Comparison of ENCODE assay signal across 10 cellular contexts in the genomic region with DNA sequence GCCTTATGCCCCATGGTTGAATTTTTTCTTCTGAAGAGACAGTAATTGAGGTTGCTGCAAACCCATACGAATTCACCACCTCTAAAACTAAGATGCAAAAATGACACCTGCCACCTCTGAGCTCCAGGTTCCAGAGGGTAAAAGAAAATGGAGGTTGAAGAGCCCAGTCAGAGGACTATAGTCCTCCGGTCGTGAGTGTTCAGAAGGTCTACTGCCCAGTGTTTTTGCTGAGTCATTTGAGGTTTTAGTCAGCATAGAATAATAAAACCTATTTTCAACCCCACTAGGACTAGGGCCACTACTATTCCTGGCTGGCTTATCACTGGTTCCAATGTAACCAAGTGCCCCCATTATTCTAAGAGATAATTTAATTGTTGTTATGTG. TPM values are rescaled to one million over a fixed set of nuclear protein-coding genes. Genes with fewer than 3 reads are reported as not detected.
A peak's percentile ranks its signal among the peaks of the same experiment; 100 is the strongest.
DNase-seq lines count a peak whose midpoint lies in the region; ATAC-seq and TF ChIP-seq lines count a peak whose summit lies in the region.
"Had no signal": no experiment of that assay in that cellular context is flagged by ENCODE, and none has a peak within 500 bp of the region (broad histone marks: within the 10 kb centered on the region; RNA-seq: fewer than 3 reads in every experiment).

No MANE protein-coding gene starts in this region.

- no peaks in the 10 kb centered on the region for H3K4me1 ChIP-seq in smooth muscle cell (ENCODE audit: low read depth)

- no peak overlapping the region for H3K4me3 Mint-ChIP-seq in T-helper 17 cell

- 36% methylated on average over 3 of the region's 3 CpGs for WGBS in smooth muscle cell (ENCODE audit: low lambda C conversion rate)

- H3K9me3 ChIP-seq in smooth muscle cell (replicated peaks; ENCODE audit: low read depth): no peaks in the 10 kb centered on the region
- H3K9me3 ChIP-seq in T-helper 17 cell (ENCODE audit: control insufficient read depth, low read length, poor library complexity, severe bottlenecking): no peaks in the 10 kb centered on the region

- H3K36me3 ChIP-seq in smooth muscle cell (ENCODE audit: low read depth): no peaks in the 10 kb centered on the region

- H3K27ac Mint-ChIP-seq in T-helper 17 cell: no peak overlapping the region

- no peaks in the 10 kb centered on the region for H3K36me3 Mint-ChIP-seq in T-helper 17 cell (ENCODE audit: low read depth)

- no peak overlapping the region for H3K4me2 ChIP-seq in smooth muscle cell

- H3K27me3 ChIP-seq in smooth muscle cell (ENCODE audit: low read depth): no peaks in the 10 kb centered on the region
- H3K27me3 ChIP-seq in dorsolateral prefrontal cortex: peaks cover 0 to 16% (median 0%) of the 10 kb centered on the region in 45 donors

- no peak overlapping the region for H3K9ac ChIP-seq in smooth muscle cell (ENCODE audit: low read depth)

- H3F3A ChIP-seq in smooth muscle cell (ENCODE audit: low read depth): no peaks in the 10 kb centered on the region

- peaks cover 11% of the 10 kb centered on the region for H3K4me1 Mint-ChIP-seq in T-helper 17 cell

- H2AFZ ChIP-seq in smooth muscle cell (ENCODE audit: low read depth): peak overlapping the region; percentile 6

- peak; percentile 42 for DNase-seq in DMS53 (lab: John Stamatoyannopoulos, UW)
- no peak for DNase-seq in DMS53 treated with DMSO at 0.1 percent for 48 hours (lab: John Stamatoyannopoulos, UW; ENCODE audit: unreplicated experiment)
- DNase-seq in amniotic epithelial cell (ENCODE audit: low read depth): peak; percentile 15
- DNase-seq in smooth muscle cell (lab: John Stamatoyannopoulos, UW; ENCODE audit: unreplicated experiment): no peak
- DNase-seq in T-helper 17 cell: no peak
- DNase-seq in dorsolateral prefrontal cortex: no peak

- ATAC-seq in HG03442 (IDR thresholded peaks at IDR 0.05; ENCODE audit: unreplicated experiment): peak; percentile 34
- no peak for ATAC-seq in T-helper 17 cell
- ATAC-seq in HG03139 (IDR thresholded peaks at IDR 0.05; ENCODE audit: unreplicated experiment): no peak

- H3K4me3 ChIP-seq in smooth muscle cell: no peak overlapping the region
- H3K4me3 ChIP-seq in dorsolateral prefrontal cortex: no peak overlapping the region

- intact Hi-C loops in dorsolateral prefrontal cortex (cut with DNase I): loop anchor here (5.0 to 10.0 kb wide), 3 partner anchors 226 to 266 kb away; a partner anchor contains a TSS

- no peaks in the 10 kb centered on the region for H4K20me1 ChIP-seq in smooth muscle cell (ENCODE audit: low read depth)

- H3K27ac ChIP-seq in smooth muscle cell (ENCODE audit: low read depth) (no peak overlapping the region), dorsolateral prefrontal cortex (no peak overlapping the region)
- H3K27ac ChIP-seq: 22Rv1 had no signal

- H3K79me2 ChIP-seq in smooth muscle cell (ENCODE audit: low read depth): no peaks in the 10 kb centered on the region

- H3K27me3 Mint-ChIP-seq in T-helper 17 cell: no peaks in the 10 kb centered on the region

- TF ChIP-seq CTCF in smooth muscle cell (IDR thresholded peaks at IDR 0.05; ENCODE audit: borderline replicate concordance, insufficient read depth, poor library complexity, severe bottlenecking) (no peak), dorsolateral prefrontal cortex (IDR thresholded peaks at IDR 0.05 in 54 of 56, conservative IDR thresholded peaks at IDR 0.05 in 2 of 56; ENCODE audit: low read depth in 1 of 56, partially characterized antibody in 56 of 56) (no peak)

RNA-seq across cellular contexts. Expression of a gene that starts 12.9 kb away (rescaled TPM):
- total RNA-seq in smooth muscle cell: not detected in 2 replicates
- polyA plus RNA-seq in smooth muscle cell: 0.38 TPM in 1 of 2 replicates, not detected in the other
- total RNA-seq in T-helper 17 cell: 1 to 10 TPM; 3.1 to 3.9 TPM
- total RNA-seq in dorsolateral prefrontal cortex: 1 to 10 TPM in 1 of 120 experiments, under 1 TPM in 25, not detected in 94; 0.11 to 1.5 (median 0.38) TPM
- total RNA-seq: endothelial cell of umbilical vein had no signal
- polyA plus RNA-seq: endothelial cell of umbilical vein had no signal

RNA-seq across cellular contexts. Expression of a gene that starts 14.5 kb away (rescaled TPM):
- total RNA-seq in smooth muscle cell (not detected in 2 replicates), T-helper 17 cell (100 to 1,000 TPM; 386 to 387 TPM), dorsolateral prefrontal cortex (1 to 10 TPM in 22 of 120 experiments, under 1 TPM in 52, not detected in 46; 0.36 to 3.9 (median 0.73) TPM)
- 0.37 TPM in 1 of 2 replicates, not detected in the other for polyA plus RNA-seq in smooth muscle cell
- total RNA-seq: endothelial cell of umbilical vein had no signal
- polyA plus RNA-seq: endothelial cell of umbilical vein had no signal

Comparison
In these comparisons a context has a peak if more than half of its experiments do, and no peak if none do; other contexts are left out.
1. DNase-seq: peak in DMS53 (single experiment) and amniotic epithelial cell (single experiment); none in DMS53 treated with DMSO at 0.1 percent for 48 hours (single experiment), smooth muscle cell (single experiment), T-helper 17 cell (0 of 3) and dorsolateral prefrontal cortex (0 of 10).
2. RNA of a gene that starts 14.5 kb away (total RNA-seq): 386 to 387 TPM in T-helper 17 cell; 0.36 to 3.9 TPM in dorsolateral prefrontal cortex and not detected in smooth muscle cell; every median in the first group is over 10 times any median in the second.